In genomic region chr11:72169754-72170153, GRCh38 we compare ENCODE assay signal across 8 cellular contexts. TPM values are rescaled to one million over a fixed set of nuclear protein-coding genes. Genes with fewer than 3 reads are reported as not detected.
"Had no signal": no experiment of that assay in that cellular context is flagged by ENCODE, and none has a peak within 500 bp of the region (broad histone marks: within the 10 kb centered on the region; RNA-seq: fewer than 3 reads in every experiment).

No MANE protein-coding gene starts in this region.

RNA-seq across cellular contexts. Expression of gene FOLR1, which starts 22.2 kb away (rescaled TPM):
- total RNA-seq: activated CD8-positive, alpha-beta T cell treated with anti-CD3 and anti-CD28 coated beads for 36 hours; activated naive CD8-positive, alpha-beta T cell treated with anti-CD3 and anti-CD28 coated beads, Interleukin-2, amount 10 ng/mL, durations not matched to agents 7 days and 5 days; OCI-LY7; RPMI7951; T-helper 2 cell treated with Interferon-gamma antibody and Interleukin-4, amounts not matched to agents 100 ng/mL and 5 ng/mL, for 36 hours had no signal

RNA-seq across cellular contexts. Expression of gene FOLR3, which starts 34.2 kb away (rescaled TPM):
- total RNA-seq: activated CD8-positive, alpha-beta T cell treated with anti-CD3 and anti-CD28 coated beads for 36 hours; activated naive CD8-positive, alpha-beta T cell treated with anti-CD3 and anti-CD28 coated beads, Interleukin-2, amount 10 ng/mL, durations not matched to agents 7 days and 5 days; LHCN-M2; OCI-LY7; RPMI7951; SJCRH30; T-helper 2 cell treated with Interferon-gamma antibody and Interleukin-4, amounts not matched to agents 100 ng/mL and 5 ng/mL, for 36 hours had no signal

RNA-seq across cellular contexts. Expression of gene FOLR2, which starts 46.8 kb away (rescaled TPM):
- total RNA-seq: activated CD8-positive, alpha-beta T cell treated with anti-CD3 and anti-CD28 coated beads for 36 hours; LHCN-M2; MCF 10A; RPMI7951; SJCRH30; T-helper 2 cell treated with Interferon-gamma antibody and Interleukin-4, amounts not matched to agents 100 ng/mL and 5 ng/mL, for 36 hours had no signal
